19 cellular contexts compared by ENCODE assay signal in genomic region chr1:205077934-205078311, GRCh38. TPM values are rescaled to one million over a fixed set of nuclear protein-coding genes. Genes with fewer than 3 reads are reported as not detected.
A peak's percentile ranks its signal among the peaks of the same experiment; 100 is the strongest.
DNase-seq lines count a peak whose midpoint lies in the region; ATAC-seq and TF ChIP-seq lines count a peak whose summit lies in the region.
"Had no signal": no experiment of that assay in that cellular context is flagged by ENCODE, and none has a peak within 500 bp of the region (broad histone marks: within the 10 kb centered on the region; RNA-seq: fewer than 3 reads in every experiment).

No MANE protein-coding gene starts in this region.

- peak overlapping the region in 1 of 5 donors; percentile 28 for H3K9ac ChIP-seq in subcutaneous abdominal adipose tissue (ENCODE audit: low read length in 5 of 5)
- H3K9ac ChIP-seq: KMS-11 had no signal

- H3K4me3 Mint-ChIP-seq in activated T-cell treated with anti-CD3 and anti-CD28 coated beads, Interleukin-2, amount 50 U/mL, for 72 hours: no peak overlapping the region

- DNase-seq in RWPE1 (ENCODE audit: low spot score) (no peak), dorsolateral prefrontal cortex (no peak), iris pigment epithelial cell (ENCODE audit: low read depth) (peak; percentile 28), testis (no peak)
- DNase-seq in activated T-cell treated with anti-CD3 and anti-CD28 coated beads, Interleukin-2, amount 50 U/mL, for 72 hours: no peak
- DNase-seq: AML-193, GOT3, NCI-H1417, NCI-H187, NCI-H2107, NCI-H510A treated with DMSO at 0.1 percent for 48 hours, NCI-H82, OCI-M1, SHP77 treated with DMSO at 0.1 percent for 48 hours had no signal

- H3K4me1 ChIP-seq in subcutaneous abdominal adipose tissue (ENCODE audit: control insufficient read depth in 5 of 5, insufficient read depth in 5 of 5, low read length in 5 of 5) (peaks cover 0 to 33% (median 22%) of the 10 kb centered on the region in 5 donors), testis (peaks cover 13% of the 10 kb centered on the region)

- no peak overlapping the region for H3K27ac Mint-ChIP-seq in activated T-cell treated with anti-CD3 and anti-CD28 coated beads, Interleukin-2, amount 50 U/mL, for 72 hours

- no peaks in the 10 kb centered on the region for H3K36me3 Mint-ChIP-seq in activated T-cell treated with anti-CD3 and anti-CD28 coated beads, Interleukin-2, amount 50 U/mL, for 72 hours (ENCODE audit: insufficient read depth in 2 of 2)

- TF ChIP-seq CTCF in RWPE1 (conservative IDR thresholded peaks at IDR 0.05; ENCODE audit: low read depth) (no peak), dorsolateral prefrontal cortex (IDR thresholded peaks at IDR 0.05 in 54 of 56, conservative IDR thresholded peaks at IDR 0.05 in 2 of 56; ENCODE audit: low read depth in 1 of 56, partially characterized antibody in 56 of 56) (no peak), testis (IDR thresholded peaks at IDR 0.05) (no peak)

- no peak for TF ChIP-seq POLR2A in testis (IDR thresholded peaks at IDR 0.05)

- H3K4me3 ChIP-seq in dorsolateral prefrontal cortex (no peak overlapping the region), subcutaneous abdominal adipose tissue (ENCODE audit: low read depth in 1 of 5, low read length in 5 of 5) (no peak overlapping the region), testis (no peak overlapping the region)

- ATAC-seq in activated T-cell treated with anti-CD3 and anti-CD28 coated beads, Interleukin-2, amount 50 U/mL, for 72 hours (replicated peaks in 1 of 2): no peak
- no peak for ATAC-seq in HG03097 (IDR thresholded peaks at IDR 0.05; ENCODE audit: low FRiP score, unreplicated experiment)
- ATAC-seq: HCT116 had no signal

- WGBS in testis, 2 donors: 70 to 85% methylated on average over 1 of the region's 1 CpG

- H3K27me3 ChIP-seq in dorsolateral prefrontal cortex (no peaks in the 10 kb centered on the region), subcutaneous abdominal adipose tissue (ENCODE audit: control insufficient read depth in 5 of 5, insufficient read depth in 4 of 5, low read length in 5 of 5) (no peaks in the 10 kb centered on the region), testis (no peaks in the 10 kb centered on the region)

- CTCF ChIA-PET in RWPE1 (lab: Yijun Ruan, JAX): interaction anchor here (0.7 to 0.9 kb wide), 2 partner anchors 270 to 306 kb away, joined by 3 to 4 read pairs; no protein-coding TSS in a partner anchor

- H3K27me3 Mint-ChIP-seq in activated T-cell treated with anti-CD3 and anti-CD28 coated beads, Interleukin-2, amount 50 U/mL, for 72 hours (ENCODE audit: low read depth): no peaks in the 10 kb centered on the region

- intact Hi-C loops in dorsolateral prefrontal cortex (cut with DNase I) (no loop called here), testis (cut with DNase I; ENCODE audit: low total_unique reads) (no loop called here)

- H3K36me3 ChIP-seq in subcutaneous abdominal adipose tissue (ENCODE audit: control insufficient read depth in 5 of 5, insufficient read depth in 5 of 5, low read length in 5 of 5) (peaks cover 0 to 4% (median 0%) of the 10 kb centered on the region in 5 donors), testis (ENCODE audit: low read depth, missing control alignments) (no peaks in the 10 kb centered on the region)

- no peaks in the 10 kb centered on the region for H3K9me3 ChIP-seq in subcutaneous abdominal adipose tissue (ENCODE audit: control insufficient read depth in 5 of 5, low read length in 5 of 5)
- no peaks in the 10 kb centered on the region for H3K9me3 ChIP-seq in testis

- POLR2A ChIA-PET in RWPE1 (lab: Yijun Ruan, JAX; ENCODE audit: low non-redundant PET): no interaction called here

- peak overlapping the region; percentile 64; the same call in 1 of the 2 replicates for H3K27ac ChIP-seq in RWPE1
- peak overlapping the region in 38 of 59 donors; percentile 0 to 76 (median 54) for H3K27ac ChIP-seq in dorsolateral prefrontal cortex
- H3K27ac ChIP-seq in subcutaneous abdominal adipose tissue (ENCODE audit: low read depth, low read length): peak overlapping the region; percentile 57
- no peak overlapping the region for H3K27ac ChIP-seq in testis
- H3K27ac ChIP-seq: C4-2B, KMS-11 had no signal

- no peaks in the 10 kb centered on the region for H3K9me3 Mint-ChIP-seq in activated T-cell treated with anti-CD3 and anti-CD28 coated beads, Interleukin-2, amount 50 U/mL, for 72 hours

- no peaks in the 10 kb centered on the region for H3K4me1 Mint-ChIP-seq in activated T-cell treated with anti-CD3 and anti-CD28 coated beads, Interleukin-2, amount 50 U/mL, for 72 hours (ENCODE audit: low read depth)

RNA-seq across cellular contexts. Expression of gene TMEM81, which starts 6.3 kb away (rescaled TPM):
- total RNA-seq in dorsolateral prefrontal cortex (10 to 100 TPM in 39 of 120 experiments, 1 to 10 TPM in 81; 4.7 to 14.8 (median 8.4) TPM), testis (1 to 10 TPM; 5.7 to 5.9 TPM)
- 1 to 10 TPM; 5.2 to 6.1 TPM for total RNA-seq in activated T-cell treated with anti-CD3 and anti-CD28 coated beads, Interleukin-2, amount 50 U/mL, for 72 hours
- polyA plus RNA-seq in testis (ENCODE audit: insufficient read depth, low read depth, low replicate concordance): 6.8 TPM

RNA-seq across cellular contexts. Expression of gene CNTN2, which starts 34.9 kb away (rescaled TPM):
- total RNA-seq in dorsolateral prefrontal cortex: 1,000 to 10,000 TPM in 1 of 120 experiments, 100 to 1,000 TPM in 115, 10 to 100 TPM in 4; 87.4 to 1,120 (median 263) TPM
- not detected for total RNA-seq in activated T-cell treated with anti-CD3 and anti-CD28 coated beads, Interleukin-2, amount 50 U/mL, for 72 hours
- total RNA-seq in testis: 10 to 100 TPM; 16.4 to 17.2 TPM
- polyA plus RNA-seq in testis (ENCODE audit: insufficient read depth, low read depth, low replicate concordance): 31.9 TPM

RNA-seq across cellular contexts. Expression of gene RBBP5, which starts 43.9 kb away (rescaled TPM):
- 10 to 100 TPM; 14.3 to 46.6 (median 24.8) TPM for total RNA-seq in dorsolateral prefrontal cortex
- 10 to 100 TPM; 19.9 to 28.4 TPM for total RNA-seq in activated T-cell treated with anti-CD3 and anti-CD28 coated beads, Interleukin-2, amount 50 U/mL, for 72 hours
- total RNA-seq in testis: 10 to 100 TPM; 19.1 to 20.3 TPM
- polyA plus RNA-seq in testis (ENCODE audit: insufficient read depth, low read depth, low replicate concordance): 11.7 TPM

Comparison
In these comparisons a context has a peak if more than half of its experiments do, and no peak if none do; other contexts are left out.
1. H3K27ac ChIP-seq: peak in RWPE1 (single experiment), dorsolateral prefrontal cortex (38 of 59) and subcutaneous abdominal adipose tissue (single experiment); none in testis (0 of 2).
2. RNA of gene CNTN2, which starts 34.9 kb away (total RNA-seq): 87.4 to 1,120 TPM in dorsolateral prefrontal cortex and 16.4 to 17.2 TPM in testis; not detected in activated T-cell treated with anti-CD3 and anti-CD28 coated beads, Interleukin-2, amount 50 U/mL, for 72 hours; every median in the first group is over 10 times any median in the second.